In genomic region chr15:50854594-50855490, GRCh38 we compare ENCODE assay signal across 10 cellular contexts. TPM values are rescaled to one million over a fixed set of nuclear protein-coding genes. Genes with fewer than 3 reads are reported as not detected.
DNase-seq lines count a peak whose midpoint lies in the region; ATAC-seq and TF ChIP-seq lines count a peak whose summit lies in the region.
"Had no signal": no experiment of that assay in that cellular context is flagged by ENCODE, and none has a peak within 500 bp of the region (broad histone marks: within the 10 kb centered on the region; RNA-seq: fewer than 3 reads in every experiment).

No MANE protein-coding gene starts in this region.

- TF ChIP-seq CTCF in Caco-2 (IDR thresholded peaks at IDR 0.05; ENCODE audit: insufficient read depth in 1 of 2, low read depth in 1 of 2, low read length in 1 of 2, severe bottlenecking in 1 of 2, unreplicated experiment in 1 of 2) (no peak), choroid plexus epithelial cell (conservative IDR thresholded peaks at IDR 0.05; ENCODE audit: low read depth, low read length) (no peak), heart right ventricle (IDR thresholded peaks at IDR 0.05) (no peak)

- H3K36me3 ChIP-seq in Caco-2 (ENCODE audit: control insufficient read depth, insufficient read depth, low read length) (no peaks in the 10 kb centered on the region), heart right ventricle (no peaks in the 10 kb centered on the region)

- H3K36me3 Mint-ChIP-seq in Caco-2 (ENCODE audit: insufficient read depth, unreplicated experiment) = peaks cover 16% of the 10 kb centered on the region
- H3K36me3 Mint-ChIP-seq: CD4-positive, CD25-positive, alpha-beta regulatory T cell had no signal

- H3K4me3 Mint-ChIP-seq in Caco-2 (ENCODE audit: unreplicated experiment) = no peak overlapping the region
- H3K4me3 Mint-ChIP-seq: CD4-positive, CD25-positive, alpha-beta regulatory T cell had no signal

- CTCF ChIA-PET in Caco-2 (lab: Charles Lee) = interaction anchor here (0.6 kb wide), 1 partner anchor 551 kb away, joined by 4 read pairs; no protein-coding TSS in a partner anchor

- intact Hi-C loops in Caco-2 (cut with micrococcal nuclease; ENCODE audit: unreplicated experiment) (loop anchor here (1.0 to 2.0 kb wide), 3 partner anchors 12 to 26 kb away; no protein-coding TSS in a partner anchor), heart right ventricle (cut with DNase I) (no loop called here)

- H3K9me3 Mint-ChIP-seq in Caco-2 (ENCODE audit: unreplicated experiment) = peaks cover 10% of the 10 kb centered on the region

- H3K4me1 ChIP-seq in Caco-2 = peaks cover 39% of the 10 kb centered on the region
- no peaks in the 10 kb centered on the region for H3K4me1 ChIP-seq in heart right ventricle

- H3K4me3 ChIP-seq in Caco-2 (ENCODE audit: low read depth, low read length) (no peak overlapping the region), choroid plexus epithelial cell (ENCODE audit: low read depth, low read length) (no peak overlapping the region), heart right ventricle (no peak overlapping the region)

- DNase-seq in Caco-2 (peak; percentile 71 to 78), choroid plexus epithelial cell (ENCODE audit: low read depth) (peak; percentile 69), mesenteric fat pad (ENCODE audit: low spot score) (no peak), medulla oblongata (ENCODE audit: extremely low spot score) (no peak), heart right ventricle (no peak), NCI-H82 (lab: John Stamatoyannopoulos, UW) (no peak)
- DNase-seq: CD4-positive, CD25-positive, alpha-beta regulatory T cell had no signal

- peaks cover 25% of the 10 kb centered on the region for H3K4me1 Mint-ChIP-seq in Caco-2 (ENCODE audit: low read depth, unreplicated experiment)
- H3K4me1 Mint-ChIP-seq: CD4-positive, CD25-positive, alpha-beta regulatory T cell had no signal

- no peaks in the 10 kb centered on the region for H3K27me3 ChIP-seq in Caco-2 (replicated peaks; ENCODE audit: control insufficient read depth, insufficient read depth, low read length)
- H3K27me3 ChIP-seq in heart right ventricle = no peaks in the 10 kb centered on the region

- ATAC-seq in GM19468 (IDR thresholded peaks at IDR 0.05; ENCODE audit: extremely low read depth, unreplicated experiment) (peak; percentile 71), HG03280 (IDR thresholded peaks at IDR 0.05; ENCODE audit: unreplicated experiment) (peak; percentile 96), heart right ventricle (no peak)

- TSS peak; percentile 89 for BruUV-seq in Caco-2 (replicated peaks; lab: Mats Ljungman, UMichigan)

- POLR2A ChIA-PET in Caco-2 (lab: Charles Lee) = no interaction called here

- H3K27ac ChIP-seq in heart right ventricle = no peak overlapping the region
- H3K27ac ChIP-seq: KMS-11 had no signal

- H3K27me3 Mint-ChIP-seq in Caco-2 (ENCODE audit: insufficient read depth, unreplicated experiment) = no peaks in the 10 kb centered on the region

- 81 to 83% methylated on average over 4 of the region's 4 CpGs for WGBS in heart right ventricle, 2 donors

- peak overlapping the region; percentile 78 for H3K27ac Mint-ChIP-seq in Caco-2 (ENCODE audit: unreplicated experiment)
- H3K27ac Mint-ChIP-seq: CD4-positive, CD25-positive, alpha-beta regulatory T cell had no signal

- no peaks in the 10 kb centered on the region for H3K9me3 ChIP-seq in Caco-2
- no peaks in the 10 kb centered on the region for H3K9me3 ChIP-seq in heart right ventricle

RNA-seq across cellular contexts. Expression of gene AP4E1, which starts 53.6 kb away (rescaled TPM):
- 15.9 and 17.9 TPM in 2 replicates for total RNA-seq in Caco-2 (2022)
- 11.0 TPM for total RNA-seq in mesenteric fat pad
- 10 to 100 TPM in 3 of 10 donors, 1 to 10 TPM in 7; 6.5 to 11.1 (median 8.9) TPM for total RNA-seq in heart right ventricle
- polyA plus RNA-seq in heart right ventricle = 1 to 10 TPM; 2.0 to 3.4 TPM

Comparison
In these comparisons a context has a peak if more than half of its experiments do, and no peak if none do; other contexts are left out.
1. DNase-seq: peak in Caco-2 (2 of 2) and choroid plexus epithelial cell (single experiment); none in mesenteric fat pad (single experiment), medulla oblongata (single experiment), heart right ventricle (0 of 2) and NCI-H82 (single experiment).
2. ATAC-seq: peak in GM19468 (single experiment) and HG03280 (single experiment); none in heart right ventricle (0 of 8).